4 cellular contexts compared by ENCODE assay signal in genomic region chr3:173159139-173159538, GRCh38. TPM values are rescaled to one million over a fixed set of nuclear protein-coding genes. Genes with fewer than 3 reads are reported as not detected.
"Had no signal": no experiment of that assay in that cellular context is flagged by ENCODE, and none has a peak within 500 bp of the region (broad histone marks: within the 10 kb centered on the region; RNA-seq: fewer than 3 reads in every experiment).

No MANE protein-coding gene starts in this region.

RNA-seq across cellular contexts. Expression of gene SPATA16, which starts 18.1 kb away (rescaled TPM):
- total RNA-seq: LHCN-M2, M059J, MCF 10A, NCI-H460 had no signal
